ENCODE assay signal across 8 cellular contexts in the genomic region with DNA sequence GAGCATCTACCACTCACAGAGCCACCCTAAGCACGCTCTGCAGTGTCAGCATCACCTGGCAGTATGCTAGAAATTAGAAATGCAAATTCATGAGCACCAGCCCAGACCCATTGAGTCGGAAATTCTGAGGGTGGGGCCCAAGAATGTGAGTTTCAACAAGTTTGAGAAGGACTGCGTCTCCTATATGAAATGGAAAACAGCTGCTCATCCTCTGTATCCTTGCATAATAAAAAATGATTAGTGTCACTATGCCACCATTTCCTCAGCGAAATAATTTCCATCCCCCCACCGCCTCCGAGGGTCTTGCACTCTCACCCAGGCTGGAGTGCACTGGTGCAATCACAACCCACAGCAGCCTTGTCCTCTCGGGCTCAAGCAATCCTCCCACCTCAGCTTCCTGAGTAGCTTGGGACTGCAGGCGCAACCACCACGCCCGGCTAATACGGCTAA. TPM values are rescaled to one million over a fixed set of nuclear protein-coding genes. Genes with fewer than 3 reads are reported as not detected.
DNase-seq lines count a peak whose midpoint lies in the region; ATAC-seq and TF ChIP-seq lines count a peak whose summit lies in the region.

No MANE protein-coding gene starts in this region.

- H3K36me3 Mint-ChIP-seq in H9 (ENCODE audit: insufficient read depth in 1 of 3, low read depth in 3 of 3), result no peaks in the 10 kb centered on the region; a peak in 1 of 7 replicates
- peaks cover 0 to 1% of the 10 kb centered on the region in 2 donors for H3K36me3 Mint-ChIP-seq in stimulated activated naive B cell treated with anti-CD40 and anti-IgM and Interleukin-4, amounts not matched to agents 10 μg/mL and 1 μg/mL and 100 μg/mL, for 72 hours

- H3K4me3 Mint-ChIP-seq in H9, result peak overlapping the region; percentile 91 to 96
- H3K4me3 Mint-ChIP-seq in stimulated activated naive B cell treated with anti-CD40 and anti-IgM and Interleukin-4, amounts not matched to agents 10 μg/mL and 1 μg/mL and 100 μg/mL, for 72 hours, result peak overlapping the region; percentile 91 to 93

- H2AFZ ChIP-seq in H9 (ENCODE audit: low read length), result no peak overlapping the region
- peak overlapping the region; percentile 74 for H2AFZ ChIP-seq in hepatocyte

- WGBS in H9 (ENCODE audit: extremely low coverage, insufficient read length, low lambda C conversion rate), result no CpG with 5 or more reads among the region's 11 CpGs
- WGBS in hepatocyte (ENCODE audit: low lambda C conversion rate, missing lambda C conversion rate), result 43% methylated on average over 11 of the region's 11 CpGs

- no peak for DNase-seq in H9
- peak; percentile 22 to 45 for DNase-seq in activated CD4-positive, alpha-beta T cell treated with anti-CD3 and anti-CD28 coated beads for 4 hours
- DNase-seq in hepatocyte (ENCODE audit: low spot score), result no peak
- DNase-seq in stimulated activated naive B cell treated with anti-CD40 and anti-IgM and Interleukin-4, amounts not matched to agents 10 μg/mL and 1 μg/mL and 100 μg/mL, for 72 hours, result peak; percentile 43
- no peak for DNase-seq in COLO829 (ENCODE audit: low spot score)
- DNase-seq in cerebellar cortex (ENCODE audit: low spot score), result no peak
- DNase-seq in inferior parietal cortex (ENCODE audit: extremely low spot score), result no peak

- H4K91ac ChIP-seq in H9 (ENCODE audit: insufficient read length, low read depth, low read length), result no peak overlapping the region

- H3K14ac ChIP-seq in H9 (ENCODE audit: insufficient read depth, low read length), result no peak overlapping the region

- H4K8ac ChIP-seq in H9 (replicated peaks; ENCODE audit: insufficient read length, low read depth, low read length), result no peak overlapping the region

- H2BK12ac ChIP-seq in H9 (ENCODE audit: insufficient read length, low read depth, low read length), result no peak overlapping the region

- no peaks in the 10 kb centered on the region for H3K9me3 Mint-ChIP-seq in H9
- H3K9me3 Mint-ChIP-seq in stimulated activated naive B cell treated with anti-CD40 and anti-IgM and Interleukin-4, amounts not matched to agents 10 μg/mL and 1 μg/mL and 100 μg/mL, for 72 hours, result no peaks in the 10 kb centered on the region

- H3K4me2 ChIP-seq in H9 (ENCODE audit: insufficient read depth, insufficient read length, low read length), result peak overlapping the region; percentile 56
- H3K4me2 ChIP-seq in hepatocyte, result peak overlapping the region; percentile 90

- no peak overlapping the region for H3K27ac ChIP-seq in H9 (ENCODE audit: insufficient read length, low read depth, low read length)
- peak overlapping the region; percentile 85 for H3K27ac ChIP-seq in hepatocyte

- no peaks in the 10 kb centered on the region for H3K36me3 ChIP-seq in ES-I3 (ENCODE audit: insufficient read depth, low read length)
- H3K36me3 ChIP-seq in hepatocyte (replicated peaks; ENCODE audit: insufficient read depth, low read depth), result no peaks in the 10 kb centered on the region

- ATAC-seq in stimulated activated naive B cell treated with anti-CD40 and anti-IgM and Interleukin-4, amounts not matched to agents 10 μg/mL and 1 μg/mL and 100 μg/mL, for 72 hours (replicated peaks), result peak; percentile 26 to 38

- no peak overlapping the region for H2BK120ac ChIP-seq in H9 (ENCODE audit: low read depth, low read length, poor library complexity, severe bottlenecking)

- TF ChIP-seq CTCF in H9 (conservative IDR thresholded peaks at IDR 0.05) (no peak), hepatocyte (IDR thresholded peaks at IDR 0.05; ENCODE audit: poor library complexity) (no peak)

- H3K27ac Mint-ChIP-seq in H9, result peak overlapping the region in 1 of 3 experiments; percentile 97; a peak in 3 of 7 replicates
- peak overlapping the region; percentile 95 for H3K27ac Mint-ChIP-seq in stimulated activated naive B cell treated with anti-CD40 and anti-IgM and Interleukin-4, amounts not matched to agents 10 μg/mL and 1 μg/mL and 100 μg/mL, for 72 hours

- no peak overlapping the region for H2BK15ac ChIP-seq in H9 (ENCODE audit: low read depth, low read length)

- peaks cover 29% of the 10 kb centered on the region in 2 experiments for H3K4me1 Mint-ChIP-seq in H9
- peaks cover 27 to 51% of the 10 kb centered on the region in 2 donors for H3K4me1 Mint-ChIP-seq in stimulated activated naive B cell treated with anti-CD40 and anti-IgM and Interleukin-4, amounts not matched to agents 10 μg/mL and 1 μg/mL and 100 μg/mL, for 72 hours

- H2BK20ac ChIP-seq in H9 (ENCODE audit: low read depth, low read length, poor library complexity, severe bottlenecking), result no peak overlapping the region

- H3K9ac ChIP-seq in ES-I3 (ENCODE audit: low read depth, low read length), result peak overlapping the region; percentile 92
- H3K9ac ChIP-seq in H9 (ENCODE audit: extremely low read depth, insufficient read length, low read length), result no peak overlapping the region

- H3K23ac ChIP-seq in H9 (ENCODE audit: insufficient read length, low read depth, low read length), result no peak overlapping the region

- no peak overlapping the region for H2AK5ac ChIP-seq in H9 (ENCODE audit: insufficient read length, low read length)

- no peaks in the 10 kb centered on the region for H3K9me2 ChIP-seq in hepatocyte (replicated peaks; ENCODE audit: insufficient read depth)

- H3K4me3 ChIP-seq in hepatocyte, result peak overlapping the region; percentile 95

- no peak overlapping the region for H3K4ac ChIP-seq in H9 (ENCODE audit: low read depth, low read length)

- peaks cover 14% of the 10 kb centered on the region for H3K4me1 ChIP-seq in ES-I3 (ENCODE audit: insufficient read depth, low read length)
- H3K4me1 ChIP-seq in H9 (ENCODE audit: insufficient read depth, low read length), result peaks cover 11% of the 10 kb centered on the region; the same call in 1 of the 2 replicates
- peaks cover 6% of the 10 kb centered on the region for H3K4me1 ChIP-seq in hepatocyte (ENCODE audit: insufficient read depth)

- H3K9me3 ChIP-seq in ES-I3 (ENCODE audit: control insufficient read depth, insufficient read depth, low read length), result no peaks in the 10 kb centered on the region
- H3K9me3 ChIP-seq in H9 (ENCODE audit: control insufficient read depth, low read depth, low read length), result no peaks in the 10 kb centered on the region
- H3K9me3 ChIP-seq in hepatocyte (ENCODE audit: low read depth), result no peaks in the 10 kb centered on the region

- H4K20me1 ChIP-seq in H9 (ENCODE audit: control insufficient read depth, insufficient read depth, insufficient read length) (no peaks in the 10 kb centered on the region), hepatocyte (ENCODE audit: insufficient read depth, poor library complexity, severe bottlenecking) (no peaks in the 10 kb centered on the region)

- peaks cover 7% of the 10 kb centered on the region for H3K23me2 ChIP-seq in H9 (ENCODE audit: insufficient read length, low read depth, low read length, poor library complexity, severe bottlenecking)

- H3K27me3 ChIP-seq in H9 (ENCODE audit: insufficient read depth, low read length) (no peaks in the 10 kb centered on the region), hepatocyte (no peaks in the 10 kb centered on the region)

- H3K79me2 ChIP-seq in H9 (ENCODE audit: insufficient read depth, low read length) (peaks cover 14% of the 10 kb centered on the region; the same call in 1 of the 2 replicates), hepatocyte (peaks cover 20% of the 10 kb centered on the region)

- peaks cover 3% of the 10 kb centered on the region for H3K79me1 ChIP-seq in H9 (ENCODE audit: insufficient read depth, low read depth, low read length, poor library complexity, severe bottlenecking)

- no peak overlapping the region for H3T11ph ChIP-seq in H9 (ENCODE audit: low read length)

- peaks cover 15% of the 10 kb centered on the region for H3K27me3 Mint-ChIP-seq in H9 (ENCODE audit: low read depth)
- peaks cover 5 to 6% of the 10 kb centered on the region in 2 donors for H3K27me3 Mint-ChIP-seq in stimulated activated naive B cell treated with anti-CD40 and anti-IgM and Interleukin-4, amounts not matched to agents 10 μg/mL and 1 μg/mL and 100 μg/mL, for 72 hours

- H3K18ac ChIP-seq in H9 (ENCODE audit: insufficient read length, low read depth, low read length), result peak overlapping the region; percentile 7

- no peak overlapping the region for H4K5ac ChIP-seq in H9 (ENCODE audit: insufficient read length, low read depth, low read length)

- no peak overlapping the region for H3K56ac ChIP-seq in H9 (ENCODE audit: insufficient read length, low read depth, low read length)

- no peak overlapping the region for H2BK5ac ChIP-seq in H9 (ENCODE audit: insufficient read length, low read length)

RNA-seq across cellular contexts. Expression of a gene that starts 1.3 kb away (rescaled TPM):
- total RNA-seq in H9 (2021) (22.5 and 23.2 TPM in 2 replicates), hepatocyte (60.3 and 78.9 TPM in 2 replicates)
- polyA plus RNA-seq in hepatocyte, result 34.5 and 37.2 TPM in 2 replicates

Comparison
In these comparisons a context has a peak if more than half of its experiments do, and no peak if none do; other contexts are left out.
1. DNase-seq: peak in activated CD4-positive, alpha-beta T cell treated with anti-CD3 and anti-CD28 coated beads for 4 hours (2 of 2) and stimulated activated naive B cell treated with anti-CD40 and anti-IgM and Interleukin-4, amounts not matched to agents 10 μg/mL and 1 μg/mL and 100 μg/mL, for 72 hours (single experiment); none in H9 (single experiment), hepatocyte (single experiment), COLO829 (single experiment), cerebellar cortex (single experiment) and inferior parietal cortex (single experiment).